15 cellular contexts compared by ENCODE assay signal in genomic region chr7:30312186-30312585, GRCh38.
"Had no signal": no experiment of that assay in that cellular context is flagged by ENCODE, and none has a peak within 500 bp of the region (broad histone marks: within the 10 kb centered on the region; RNA-seq: fewer than 3 reads in every experiment).

No MANE protein-coding gene starts in this region.

- H3K27me3 ChIP-seq: ascending aorta, stomach had no signal

- H3K27ac Mint-ChIP-seq: activated CD4-positive, alpha-beta memory T cell treated with anti-CD3 and anti-CD28 coated beads, Interleukin-2, amount 10 ng/mL, durations not matched to agents 7 days and 5 days; activated T-helper 1 cell treated with anti-CD3 and anti-CD28 coated beads, Interleukin-12 subunit alpha, Interleukin-12 subunit beta, Interleukin-2, Interleukin-4 antibody, amounts not matched to agents 30 ng/mL and 10 ng/mL and 1 ng/mL, durations not matched to agents 14 hours and 24 hours and 36 hours; natural killer cell treated with Interleukin-12 subunit alpha and Interleukin-12 subunit beta and Interleukin-15 and Interleukin-18, amount 100 ng/mL, for 72 hours; T-helper 17 cell had no signal

- H3K27me3 Mint-ChIP-seq: activated CD4-positive, alpha-beta memory T cell treated with anti-CD3 and anti-CD28 coated beads, Interleukin-2, amount 10 ng/mL, durations not matched to agents 7 days and 5 days; natural killer cell treated with Interleukin-12 subunit alpha and Interleukin-12 subunit beta and Interleukin-15 and Interleukin-18, amount 100 ng/mL, for 72 hours; T-helper 17 cell had no signal

- H3K36me3 ChIP-seq: ascending aorta, stomach, thoracic aorta had no signal

- H3K36me3 Mint-ChIP-seq: natural killer cell treated with Interleukin-12 subunit alpha and Interleukin-12 subunit beta and Interleukin-15 and Interleukin-18, amount 100 ng/mL, for 72 hours had no signal

- H3K9me3 Mint-ChIP-seq: activated CD4-positive, alpha-beta memory T cell treated with anti-CD3 and anti-CD28 coated beads, Interleukin-2, amount 10 ng/mL, durations not matched to agents 7 days and 5 days; activated T-helper 1 cell treated with anti-CD3 and anti-CD28 coated beads, Interleukin-12 subunit alpha, Interleukin-12 subunit beta, Interleukin-2, Interleukin-4 antibody, amounts not matched to agents 30 ng/mL and 10 ng/mL and 1 ng/mL, durations not matched to agents 14 hours and 24 hours and 36 hours; natural killer cell treated with Interleukin-12 subunit alpha and Interleukin-12 subunit beta and Interleukin-15 and Interleukin-18, amount 100 ng/mL, for 72 hours had no signal

- DNase-seq: activated CD4-positive, alpha-beta memory T cell treated with anti-CD3 and anti-CD28 coated beads, Interleukin-2, amount 10 ng/mL, durations not matched to agents 7 days and 5 days; activated CD4-positive, alpha-beta T cell treated with anti-CD3 and anti-CD28 coated beads for 1 hour; activated naive CD4-positive, alpha-beta T cell; foreskin melanocyte; head of caudate nucleus; left ventricle myocardium superior; mesenchymal stem cell; stimulated activated CD4-positive, alpha-beta T cell treated with anti-CD3 and anti-CD28 coated beads, Interleukin-4, amount 100 ng/mL, for 1 hour; stimulated activated CD8-positive, alpha-beta memory T cell treated with anti-CD3 and anti-CD28 coated beads, Interleukin-4, amount 100 ng/mL, for 48 hours; stomach; T-helper 17 cell had no signal

- H3K9me3 ChIP-seq: ascending aorta, stomach, thoracic aorta had no signal

- H3K27ac ChIP-seq: ascending aorta, stomach, thoracic aorta had no signal

- H3K4me3 Mint-ChIP-seq: activated CD4-positive, alpha-beta memory T cell treated with anti-CD3 and anti-CD28 coated beads, Interleukin-2, amount 10 ng/mL, durations not matched to agents 7 days and 5 days; activated T-helper 1 cell treated with anti-CD3 and anti-CD28 coated beads, Interleukin-12 subunit alpha, Interleukin-12 subunit beta, Interleukin-2, Interleukin-4 antibody, amounts not matched to agents 30 ng/mL and 10 ng/mL and 1 ng/mL, durations not matched to agents 14 hours and 24 hours and 36 hours; natural killer cell treated with Interleukin-12 subunit alpha and Interleukin-12 subunit beta and Interleukin-15 and Interleukin-18, amount 100 ng/mL, for 72 hours; T-helper 17 cell had no signal

- H3K4me1 ChIP-seq: ascending aorta had no signal

- H3K4me3 ChIP-seq: ascending aorta, stomach, thoracic aorta had no signal

- ATAC-seq: left ventricle myocardium superior; natural killer cell treated with Interleukin-12 subunit alpha and Interleukin-12 subunit beta and Interleukin-15 and Interleukin-18, amount 100 ng/mL, for 72 hours; T-helper 17 cell had no signal
